ENCODE assay signal across 11 cellular contexts in genomic region chr20:31596412-31596715, GRCh38. TPM values are rescaled to one million over a fixed set of nuclear protein-coding genes. Genes with fewer than 3 reads are reported as not detected.
DNase-seq lines count a peak whose midpoint lies in the region; ATAC-seq, FAIRE-seq and TF ChIP-seq lines count a peak whose summit lies in the region.
"Not testable (repeated sequence)": the region's sequence is repeated elsewhere in the genome, so short reads cannot be mapped to it uniquely, and the experiment has no call there.
"Had no signal": no experiment of that assay in that cellular context is flagged by ENCODE, and none has a peak within 500 bp of the region (broad histone marks: within the 10 kb centered on the region; RNA-seq: fewer than 3 reads in every experiment).

No MANE protein-coding gene starts in this region.

- 47% methylated on average over 4 of the region's 4 CpGs for WGBS in A549 (ENCODE audit: missing lambda C conversion rate)
- 94% methylated on average over 3 of the region's 4 CpGs; no CpG with 5 or more reads in 1 of the 2 experiments for WGBS in H1 (ENCODE audit: extremely low coverage in 1 of 2, insufficient coverage in 1 of 2, insufficient read length in 1 of 2, insufficient replicate concordance in 2 of 2, low coverage in 1 of 2, low lambda C conversion rate in 2 of 2, missing lambda C conversion rate in 1 of 2), 2 experiments
- WGBS in right cardiac atrium, result 48% methylated on average over 4 of the region's 4 CpGs
- no CpG with 5 or more reads among the region's 4 CpGs for WGBS in mesendoderm (ENCODE audit: extremely low coverage, insufficient coverage, low lambda C conversion rate)
- 65 to 68% (median 68%) methylated on average over 4 of the region's 4 CpGs for WGBS in psoas muscle, 3 donors
- WGBS in tibial nerve, 2 donors, result 72 to 76% methylated on average over 4 of the region's 4 CpGs

- ATAC-seq in A549, right cardiac atrium, psoas muscle: not testable (repeated sequence)
- peak; percentile 12 for ATAC-seq in activated CD8-positive, alpha-beta memory T cell treated with anti-CD3 and anti-CD28 coated beads, Interleukin-2, amount 10 ng/mL, durations not matched to agents 7 days and 5 days

- H3K27ac ChIP-seq in A549, result peak overlapping the region; percentile 98
- peak overlapping the region; percentile 82 for H3K27ac ChIP-seq in HUES6 (ENCODE audit: low read depth, low read length)
- H3K27ac ChIP-seq in H1 (ENCODE audit: low read depth, low read length), result peak overlapping the region; percentile 69; the same call in 1 of the 2 replicates
- peak overlapping the region; percentile 97 for H3K27ac ChIP-seq in right cardiac atrium (ENCODE audit: low read length)
- H3K27ac ChIP-seq in mesendoderm (ENCODE audit: low read depth, low read length), result peak overlapping the region; percentile 37
- H3K27ac ChIP-seq in psoas muscle, result peak overlapping the region; percentile 69
- peak overlapping the region; percentile 59 to 88 (median 80) for H3K27ac ChIP-seq in tibial nerve

- H4K20me1 ChIP-seq in H1 (replicated peaks in 1 of 2; ENCODE audit: control insufficient read depth in 1 of 2, insufficient read depth in 2 of 2, low read length in 2 of 2), result not testable (repeated sequence)

- H3K4me2 ChIP-seq in A549 (peak overlapping the region; percentile 95), H1 (ENCODE audit: insufficient read depth in 1 of 2, low read depth in 2 of 2, low read length in 2 of 2) (peak overlapping the region; percentile 14 to 42; a peak in 1 of 4 replicates)
- not testable (repeated sequence) for H3K4me2 ChIP-seq in mesendoderm (ENCODE audit: low read length)

- H2BK5ac ChIP-seq in H1 (ENCODE audit: low read depth, low read length) (peak overlapping the region; percentile 100), mesendoderm (ENCODE audit: low read length) (peak overlapping the region; percentile 95)

- intact Hi-C loops in right cardiac atrium (cut with DNase I); psoas muscle (cut with DNase I): not testable (repeated sequence)

- H3K4me3 ChIP-seq in A549, result peak overlapping the region; percentile 2; the same call in 1 of the 3 replicates
- peak overlapping the region; percentile 7; the same call in 1 of the 2 replicates for H3K4me3 ChIP-seq in HUES6 (ENCODE audit: low read depth, low read length)
- H3K4me3 ChIP-seq in H1 (ENCODE audit: extremely low read depth in 1 of 4, insufficient read depth in 2 of 4, low read depth in 3 of 4, low read length in 4 of 4), result peak overlapping the region in 1 of 4 experiments; percentile 16; a peak in 1 of 8 replicates
- H3K4me3 ChIP-seq in right cardiac atrium (ENCODE audit: low read length); mesendoderm (ENCODE audit: low read length); psoas muscle; tibial nerve: not testable (repeated sequence)

- H3K14ac ChIP-seq in H1 (ENCODE audit: insufficient read length), result not testable (repeated sequence)

- peaks cover 43% of the 10 kb centered on the region for H3K4me1 ChIP-seq in A549
- H3K4me1 ChIP-seq in HUES6 (ENCODE audit: control insufficient read depth, insufficient read depth, low read length), result peaks cover 35% of the 10 kb centered on the region
- H3K4me1 ChIP-seq in H1 (replicated peaks in 1 of 4; ENCODE audit: control insufficient read depth in 3 of 4, insufficient read depth in 4 of 4, low read length in 3 of 4), result peaks cover 19 to 27% (median 20%) of the 10 kb centered on the region in 4 experiments
- not testable (repeated sequence) for H3K4me1 ChIP-seq in right cardiac atrium (ENCODE audit: control insufficient read depth, insufficient read depth, low read length); psoas muscle
- peaks cover 13% of the 10 kb centered on the region for H3K4me1 ChIP-seq in mesendoderm (ENCODE audit: control insufficient read depth, low read depth, low read length)
- H3K4me1 ChIP-seq in tibial nerve, result peaks cover 0 to 28% (median 17%) of the 10 kb centered on the region in 4 donors

- H3K9ac ChIP-seq in HUES6 (ENCODE audit: low read length), result peak overlapping the region; percentile 86
- H3K9ac ChIP-seq in H1 (replicated peaks in 1 of 4; ENCODE audit: extremely low read depth in 1 of 4, low read depth in 3 of 4, low read length in 3 of 4), result peak overlapping the region in 2 of 4 experiments; percentile 25 to 42; a peak in 2 of 7 replicates
- H3K9ac ChIP-seq in mesendoderm (ENCODE audit: low read length), result peak overlapping the region; percentile 57

- not testable (repeated sequence) for H3K23me2 ChIP-seq in H1 (ENCODE audit: low read depth, low read length)

- H3K4me1 Mint-ChIP-seq in activated CD8-positive, alpha-beta memory T cell treated with anti-CD3 and anti-CD28 coated beads, Interleukin-2, amount 10 ng/mL, durations not matched to agents 7 days and 5 days, result not testable (repeated sequence)

- H3K23ac ChIP-seq in H1 (ENCODE audit: insufficient read length), result not testable (repeated sequence)
- peak overlapping the region; percentile 82 for H3K23ac ChIP-seq in mesendoderm (ENCODE audit: low read length)

- H4K5ac ChIP-seq in H1 (ENCODE audit: insufficient read length, low read depth, low read length), result peak overlapping the region; percentile 72
- H4K5ac ChIP-seq in mesendoderm (ENCODE audit: low read length), result not testable (repeated sequence)

- not testable (repeated sequence) for DNase-seq in A549 (ENCODE audit: low read depth in 1 of 2, low spot score in 1 of 2); activated CD8-positive, alpha-beta memory T cell treated with anti-CD3 and anti-CD28 coated beads, Interleukin-2, amount 10 ng/mL, durations not matched to agents 7 days and 5 days; H1 (ENCODE audit: low read depth in 1 of 2, low spot score in 2 of 2); right cardiac atrium; psoas muscle; tibial nerve (ENCODE audit: low spot score in 2 of 2)
- peak; percentile 35 for DNase-seq in mesendoderm

- H3K9me3 ChIP-seq in A549; HUES6 (ENCODE audit: control insufficient read depth, insufficient read depth, low read depth, low read length); H1 (ENCODE audit: insufficient read depth in 2 of 2, low read depth in 1 of 2, low read length in 1 of 2); right cardiac atrium (ENCODE audit: control insufficient read depth, low read length); psoas muscle; tibial nerve: not testable (repeated sequence)

- not testable (repeated sequence) for H3K36me3 ChIP-seq in HUES6 (ENCODE audit: control insufficient read depth, insufficient read depth, low read length); H1 (ENCODE audit: control insufficient read depth in 2 of 4, insufficient read depth in 4 of 4, low read length in 3 of 4); mesendoderm (ENCODE audit: control insufficient read depth, insufficient read depth, low read length); psoas muscle (ENCODE audit: insufficient read depth in 1 of 2, low read depth in 1 of 2); tibial nerve

- H3K27ac Mint-ChIP-seq in activated CD8-positive, alpha-beta memory T cell treated with anti-CD3 and anti-CD28 coated beads, Interleukin-2, amount 10 ng/mL, durations not matched to agents 7 days and 5 days, result not testable (repeated sequence)

- not testable (repeated sequence) for H2AFZ ChIP-seq in H1 (ENCODE audit: low read length)

- peak overlapping the region; percentile 74; the same call in 1 of the 2 replicates for H2BK15ac ChIP-seq in H1 (ENCODE audit: low read length)
- not testable (repeated sequence) for H2BK15ac ChIP-seq in mesendoderm (replicated peaks; ENCODE audit: low read depth)

- POLR2A ChIA-PET in A549 (lab: Yijun Ruan, JAX) (interaction anchor here (1.2 to 3.9 kb wide), 7 partner anchors 8 to 127 kb away, joined by 4 to 101 read pairs (median 11); partner anchors contain the start of genes BCL2L1 and ID1), H1 (lab: Charles Lee; ENCODE audit: partially characterized antibody) (interaction anchor here (1.5 to 26.1 kb wide), 5 partner anchors 10 to 44 kb away, joined by 4 to 1033 read pairs (median 48); partner anchors contain the start of gene ID1)

- H3K4ac ChIP-seq in H1 (replicated peaks; ENCODE audit: insufficient read length, low read depth, low read length), result peak overlapping the region; percentile 30
- H3K4ac ChIP-seq in mesendoderm (ENCODE audit: low read depth, low read length), result peak overlapping the region; percentile 44

- TF ChIP-seq POLR2A in A549 (IDR thresholded peaks at IDR 0.05; ENCODE audit: low read length), result 0 out of 2 replicates have a peak, but pooled peaks have one; percentile 1
- not testable (repeated sequence) for TF ChIP-seq POLR2A in H1 (IDR thresholded peaks at IDR 0.05; ENCODE audit: control extremely low read depth in 1 of 2, low read depth in 2 of 2, low read length in 2 of 2); tibial nerve (IDR thresholded peaks at IDR 0.05)

- not testable (repeated sequence) for H3K4me3 Mint-ChIP-seq in activated CD8-positive, alpha-beta memory T cell treated with anti-CD3 and anti-CD28 coated beads, Interleukin-2, amount 10 ng/mL, durations not matched to agents 7 days and 5 days

- H3K79me2 ChIP-seq in H1 (ENCODE audit: control insufficient read depth in 1 of 2, insufficient read depth in 2 of 2, low read length in 2 of 2); mesendoderm (ENCODE audit: control insufficient read depth, insufficient read depth, low read length): not testable (repeated sequence)

- peak overlapping the region; percentile 1 for H3K56ac ChIP-seq in H1 (replicated peaks; ENCODE audit: insufficient read length, low read depth, low read length)
- peak overlapping the region; percentile 93 for H3K56ac ChIP-seq in mesendoderm (ENCODE audit: low read length)

- H4K8ac ChIP-seq in H1 (ENCODE audit: extremely low read depth, insufficient read depth, low read length), result peak overlapping the region; percentile 91
- H4K8ac ChIP-seq in mesendoderm (ENCODE audit: low read depth, low read length), result not testable (repeated sequence)

- not testable (repeated sequence) for H3K27me3 ChIP-seq in HUES6 (ENCODE audit: control insufficient read depth, insufficient read depth, low read length); H1 (replicated peaks in 1 of 4; ENCODE audit: control insufficient read depth in 3 of 4, extremely low read depth in 1 of 4, insufficient read depth in 3 of 4, low read length in 3 of 4); right cardiac atrium (ENCODE audit: control insufficient read depth, insufficient read depth); mesendoderm (ENCODE audit: insufficient read depth, low read length, poor library complexity); psoas muscle (ENCODE audit: insufficient read depth in 3 of 3, low read length in 2 of 3); tibial nerve

- not testable (repeated sequence) for H3K79me1 ChIP-seq in H1 (ENCODE audit: low read depth, low read length); mesendoderm (ENCODE audit: low read length)

- H2AK5ac ChIP-seq in H1 (ENCODE audit: low read depth, low read length), result peak overlapping the region; percentile 97
- peak overlapping the region; percentile 93 for H2AK5ac ChIP-seq in mesendoderm (ENCODE audit: low read length)

- peak overlapping the region; percentile 92 for H2BK20ac ChIP-seq in H1 (ENCODE audit: low read length)

- not testable (repeated sequence) for FAIRE-seq in A549 (lab: Jason Lieb, UNC); H1 (lab: Jason Lieb, UNC)

- H3K27me3 Mint-ChIP-seq in activated CD8-positive, alpha-beta memory T cell treated with anti-CD3 and anti-CD28 coated beads, Interleukin-2, amount 10 ng/mL, durations not matched to agents 7 days and 5 days, result peaks cover 31% of the 10 kb centered on the region

- H3K36me3 Mint-ChIP-seq in activated CD8-positive, alpha-beta memory T cell treated with anti-CD3 and anti-CD28 coated beads, Interleukin-2, amount 10 ng/mL, durations not matched to agents 7 days and 5 days, result not testable (repeated sequence)

- H4K91ac ChIP-seq in H1 (replicated peaks; ENCODE audit: insufficient read length, low read length), result peak overlapping the region; percentile 97

- H3K18ac ChIP-seq in H1 (ENCODE audit: extremely low read depth, low read length), result peak overlapping the region; percentile 100
- H3K18ac ChIP-seq in mesendoderm (ENCODE audit: low read length), result peak overlapping the region; percentile 23

- TF ChIP-seq CTCF in A549 (IDR thresholded peaks at IDR 0.05); H1 (IDR thresholded peaks at IDR 0.05; ENCODE audit: control extremely low read depth in 1 of 3, insufficient read depth in 1 of 3, low read depth in 1 of 3, low read length in 3 of 3); psoas muscle (IDR thresholded peaks at IDR 0.05); tibial nerve (IDR thresholded peaks at IDR 0.05): not testable (repeated sequence)

- CTCF ChIA-PET in A549 (lab: Yijun Ruan, JAX) (interaction anchor here (0.6 to 25.0 kb wide), 7 partner anchors 8 to 74 kb away, joined by 3 to 966 read pairs (median 19); partner anchors contain the start of gene ID1), H1 (lab: Charles Lee; ENCODE audit: partially characterized antibody) (interaction anchor here (0.6 to 32.8 kb wide), 6 partner anchors 10 to 93 kb away, joined by 3 to 1559 read pairs (median 3); no protein-coding TSS in a partner anchor)
- CTCF ChIA-PET in activated CD8-positive, alpha-beta memory T cell treated with anti-CD3 and anti-CD28 coated beads, Interleukin-2, amount 10 ng/mL, durations not matched to agents 7 days and 5 days (lab: Charles Lee), result interaction anchor here (2.7 kb wide), 1 partner anchor 17 kb away, joined by 14 read pairs; no protein-coding TSS in a partner anchor

- peak overlapping the region; percentile 100 for H2BK12ac ChIP-seq in H1 (ENCODE audit: low read depth, low read length)

- TF ChIP-seq EP300 in A549 (IDR thresholded peaks at IDR 0.05); H1 (IDR thresholded peaks at IDR 0.05; ENCODE audit: borderline replicate concordance in 1 of 2, low read depth in 2 of 2, low read length in 2 of 2): not testable (repeated sequence)
- TF ChIP-seq EP300 in tibial nerve (IDR thresholded peaks at IDR 0.05), result peak in 1 of 2 donors; percentile 3

- H2BK120ac ChIP-seq in H1 (replicated peaks; ENCODE audit: low read depth, low read length) (peak overlapping the region; percentile 81), mesendoderm (ENCODE audit: low read depth, low read length) (peak overlapping the region; percentile 5)

- TF ChIP-seq RAD21 in A549 (conservative IDR thresholded peaks at IDR 0.05 in 1 of 2, IDR thresholded peaks at IDR 0.05 in 1 of 2); H1 (IDR thresholded peaks at IDR 0.05 in 1 of 2, conservative IDR thresholded peaks at IDR 0.05 in 1 of 2; ENCODE audit: low read depth in 2 of 2, low read length in 2 of 2): not testable (repeated sequence)

- H3K9me3 Mint-ChIP-seq in activated CD8-positive, alpha-beta memory T cell treated with anti-CD3 and anti-CD28 coated beads, Interleukin-2, amount 10 ng/mL, durations not matched to agents 7 days and 5 days (ENCODE audit: low read depth), result not testable (repeated sequence)

RNA-seq across cellular contexts. Expression of gene ID1, which starts 8.7 kb away (rescaled TPM):
- polyA plus RNA-seq in A549 (2011; rRNA removed) (237 and 250 TPM in 2 replicates), A549 (2017; fragmentation: RNase III; extraction: RNeasy Plus Mini Kit Qiagen cat#74134 plus additional on column Dnase treatment) (257 to 432 TPM (median 387 TPM) in 3 replicates), H1 (2011; rRNA removed) (357 and 566 TPM in 2 replicates), right cardiac atrium (273 TPM), psoas muscle (100 to 1,000 TPM in 1 of 3 donors, 10 to 100 TPM in 2; 45.1 to 574 (median 45.2) TPM)
- polyA plus RNA-seq in A549 (2012; cell fraction: cytosol; rRNA removed), result 951 and 1,146 TPM in 2 replicates
- polyA plus RNA-seq in A549 (2012; cell fraction: nucleus; rRNA removed), result 1,622 and 2,122 TPM in 2 replicates
- polyA minus RNA-seq in A549 (2011; rRNA and poly(A)+ RNA removed), result 188 and 250 TPM in 2 replicates
- total RNA-seq in activated CD8-positive, alpha-beta memory T cell treated with anti-CD3 and anti-CD28 coated beads, Interleukin-2, amount 10 ng/mL, durations not matched to agents 7 days and 5 days, result not detected
- 120 and 131 TPM in 2 replicates for total RNA-seq in H1 (2021; fragmentation: NEBNext Ultra II Directional; extraction: Animal tissue kit (Norgen Biotek cat#: 25700))
- 348 TPM for polyA plus RNA-seq in H1 (2011; cell fraction: cytosol; rRNA removed)
- polyA plus RNA-seq in H1 (2011; cell fraction: nucleus; rRNA removed), result 267 TPM
- 86.5 to 154 TPM (median 117 TPM) in 4 replicates for polyA plus RNA-seq in H1 (2012, experiment 1 of 2)
- 207 TPM for polyA plus RNA-seq in H1 (2012, experiment 2 of 2)
- 89.8 TPM for polyA plus RNA-seq in H1 (2013, experiment 1 of 2)
- 87.6 TPM for polyA plus RNA-seq in H1 (2013, experiment 2 of 2)
- polyA minus RNA-seq in H1 (2011; rRNA and poly(A)+ RNA removed), result 27.5 and 45.7 TPM in 2 replicates
- polyA minus RNA-seq in H1 (2011; cell fraction: cytosol; rRNA and poly(A)+ RNA removed), result 181 TPM
- 200 TPM for polyA minus RNA-seq in H1 (2011; cell fraction: nucleus; rRNA and poly(A)+ RNA removed)
- total RNA-seq in right cardiac atrium (100 to 1,000 TPM; 122 to 188 (median 134) TPM), psoas muscle (100 to 1,000 TPM in 2 of 4 donors, 10 to 100 TPM in 2; 25.1 to 129 (median 102) TPM), tibial nerve (100 to 1,000 TPM; 524 to 962 (median 571) TPM)
- 298 TPM for polyA plus RNA-seq in mesendoderm (2013, experiment 1 of 2)
- 282 TPM for polyA plus RNA-seq in mesendoderm (2013, experiment 2 of 2)

RNA-seq across cellular contexts. Expression of gene COX4I2, which starts 41.3 kb away (rescaled TPM):
- polyA plus RNA-seq in A549 (2011; rRNA removed) (not detected in 2 replicates), A549 (2017; fragmentation: RNase III; extraction: RNeasy Plus Mini Kit Qiagen cat#74134 plus additional on column Dnase treatment) (not detected in 3 replicates), H1 (2011; rRNA removed) (0.26 and 0.97 TPM in 2 replicates), right cardiac atrium (29.5 TPM), psoas muscle (10 to 100 TPM in 2 of 3 donors, 1 to 10 TPM in 1; 7.0 to 13.2 (median 11.9) TPM)
- not detected in 2 replicates for polyA plus RNA-seq in A549 (2012; cell fraction: cytosol; rRNA removed)
- polyA plus RNA-seq in A549 (2012; cell fraction: nucleus; rRNA removed), result not detected in 2 replicates
- not detected in 2 replicates for polyA minus RNA-seq in A549 (2011; rRNA and poly(A)+ RNA removed)
- total RNA-seq in activated CD8-positive, alpha-beta memory T cell treated with anti-CD3 and anti-CD28 coated beads, Interleukin-2, amount 10 ng/mL, durations not matched to agents 7 days and 5 days, result not detected
- total RNA-seq in H1 (2021; fragmentation: NEBNext Ultra II Directional; extraction: Animal tissue kit (Norgen Biotek cat#: 25700)), result not detected in 2 replicates
- polyA plus RNA-seq in H1 (2011; cell fraction: cytosol; rRNA removed), result 0.14 TPM
- polyA plus RNA-seq in H1 (2011; cell fraction: nucleus; rRNA removed), result not detected
- 0.64 TPM in 1 of 4 replicates, not detected in the others for polyA plus RNA-seq in H1 (2012, experiment 1 of 2)
- not detected for polyA plus RNA-seq in H1 (2012, experiment 2 of 2)
- not detected for polyA plus RNA-seq in H1 (2013, experiment 1 of 2)
- not detected for polyA plus RNA-seq in H1 (2013, experiment 2 of 2)
- not detected in 2 replicates for polyA minus RNA-seq in H1 (2011; rRNA and poly(A)+ RNA removed)
- polyA minus RNA-seq in H1 (2011; cell fraction: cytosol; rRNA and poly(A)+ RNA removed), result not detected
- polyA minus RNA-seq in H1 (2011; cell fraction: nucleus; rRNA and poly(A)+ RNA removed), result not detected
- total RNA-seq in right cardiac atrium (10 to 100 TPM in 1 of 4 donors, 1 to 10 TPM in 3; 3.1 to 13.2 (median 9.0) TPM), psoas muscle (1 to 10 TPM; 3.5 to 8.1 (median 5.0) TPM), tibial nerve (1 to 10 TPM in 3 of 4 donors, not detected in 1; 1.6 to 8.2 (median 4.2) TPM)
- polyA plus RNA-seq in mesendoderm (2013, experiment 1 of 2), result 0.06 TPM
- not detected for polyA plus RNA-seq in mesendoderm (2013, experiment 2 of 2)
- total RNA-seq: A172, occipital lobe, T-helper 17 cell had no signal

Comparison
In these comparisons a context has a peak if more than half of its experiments do, and no peak if none do; other contexts are left out.
1. H3K27ac ChIP-seq: peak in every context shown above with its lines; median percentile 98 in A549; 97 in right cardiac atrium; 82 in HUES6; 80 in tibial nerve; 69 in H1; 69 in psoas muscle; 37 in mesendoderm.
2. RNA of gene ID1, which starts 8.7 kb away (total RNA-seq): 524 to 962 TPM in tibial nerve, 122 to 188 TPM in right cardiac atrium, 25.1 to 129 TPM in psoas muscle and 120 to 131 TPM in H1; not detected in activated CD8-positive, alpha-beta memory T cell treated with anti-CD3 and anti-CD28 coated beads, Interleukin-2, amount 10 ng/mL, durations not matched to agents 7 days and 5 days; every median in the first group is over 10 times any median in the second.